In genomic region chr4:101019941-101020401, GRCh38 we compare ENCODE assay signal across 1 cellular context.
TF ChIP-seq lines count a peak whose summit lies in the region.

No MANE protein-coding gene starts in this region.

TF ChIP-seq in WTC11, 78 proteins besides CTCF, POLR2A, EP300 and RAD21 (continued from another document):
- TF ChIP-seq ARID4B (CRISPR knock-in tag; IDR thresholded peaks at IDR 0.05; ENCODE audit: borderline replicate concordance), result no peak
- no peak for TF ChIP-seq NFYB (CRISPR knock-in tag; conservative IDR thresholded peaks at IDR 0.05; ENCODE audit: low read depth)
- TF ChIP-seq ZNF512 (CRISPR knock-in tag; IDR thresholded peaks at IDR 0.05; ENCODE audit: borderline replicate concordance), result no peak
- TF ChIP-seq ZNF121 (CRISPR knock-in tag; IDR thresholded peaks at IDR 0.05), result no peak
- TF ChIP-seq E2F5 (CRISPR knock-in tag; IDR thresholded peaks at IDR 0.05), result no peak
- TF ChIP-seq ELF4 (CRISPR knock-in tag; IDR thresholded peaks at IDR 0.05; ENCODE audit: low read depth), result no peak
